Comparison of ENCODE assay signal across 8 cellular contexts in the genomic region with DNA sequence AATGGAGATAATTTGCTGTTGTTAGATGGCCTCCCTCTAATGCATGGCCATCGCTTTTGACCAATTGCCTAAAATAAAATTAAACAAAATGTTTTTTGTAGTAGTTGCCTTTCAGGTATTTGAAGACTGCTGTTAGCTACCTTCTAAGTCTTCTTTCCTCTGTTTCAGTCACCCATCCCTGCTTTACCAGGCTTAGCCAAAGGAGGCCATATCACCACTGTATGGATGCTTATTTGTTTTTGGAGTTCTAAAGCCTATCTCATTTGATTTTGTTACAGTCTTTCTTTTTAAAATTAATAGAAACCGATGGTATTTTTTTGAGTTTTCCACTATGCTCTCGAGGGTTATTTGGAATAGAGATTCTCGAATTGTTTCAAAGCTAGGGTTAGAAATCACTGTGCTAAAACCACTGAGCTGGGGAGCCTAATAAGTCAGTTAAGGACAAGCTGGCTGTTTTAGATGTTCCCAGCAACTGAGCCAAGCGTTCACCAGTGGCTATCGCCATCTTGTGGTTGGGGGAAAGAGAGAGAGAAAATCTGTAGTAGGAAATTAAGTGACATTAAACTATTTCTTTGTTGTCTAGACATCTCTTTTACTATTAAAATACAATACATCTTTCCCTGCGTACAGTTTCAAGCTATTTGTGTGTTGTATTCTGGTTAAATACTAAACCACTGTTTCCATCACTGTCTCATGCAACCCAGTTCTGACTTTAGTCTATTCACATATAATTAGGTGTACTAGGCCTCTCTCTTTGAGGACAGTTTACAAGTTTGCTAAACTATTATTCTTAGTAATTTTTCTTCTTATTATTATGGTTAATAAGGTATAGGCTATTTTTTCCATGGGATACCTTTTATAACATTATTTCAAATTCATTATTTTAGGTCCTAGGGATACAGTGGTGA. TPM values are rescaled to one million over a fixed set of nuclear protein-coding genes. Genes with fewer than 3 reads are reported as not detected.
DNase-seq lines count a peak whose midpoint lies in the region; ATAC-seq and TF ChIP-seq lines count a peak whose summit lies in the region.

No MANE protein-coding gene starts in this region.

- H4K20me1 ChIP-seq in neural cell (ENCODE audit: insufficient read depth): no peaks in the 10 kb centered on the region

- H3K27me3 ChIP-seq in esophagus muscularis mucosa (peaks cover 0 to 3% (median 0%) of the 10 kb centered on the region in 4 donors), neural cell (ENCODE audit: insufficient read depth, low read depth, low read length) (no peaks in the 10 kb centered on the region)

- H3K4me3 ChIP-seq in esophagus muscularis mucosa (no peak overlapping the region), neural cell (ENCODE audit: low read length) (no peak overlapping the region)

- TF ChIP-seq CTCF in esophagus muscularis mucosa (IDR thresholded peaks at IDR 0.05): peak in 2 of 3 experiments; percentile 33 to 47
- peak; percentile 82 for TF ChIP-seq CTCF in neural cell (IDR thresholded peaks at IDR 0.05; ENCODE audit: poor library complexity, severe bottlenecking)

- H3K9me3 ChIP-seq in esophagus muscularis mucosa (no peaks in the 10 kb centered on the region), neural cell (ENCODE audit: low read length) (no peaks in the 10 kb centered on the region)

- H3K79me2 ChIP-seq in neural cell (replicated peaks; ENCODE audit: insufficient read depth, low read length): no peaks in the 10 kb centered on the region

- H3K27ac Mint-ChIP-seq in stimulated activated effector memory CD8-positive, alpha-beta T cell treated with anti-CD3 and anti-CD28 coated beads, Interleukin-12 subunit alpha, Interleukin-12 subunit beta, amount 100 ng/mL, for 72 hours: no peak overlapping the region

- H3K36me3 Mint-ChIP-seq in stimulated activated effector memory CD8-positive, alpha-beta T cell treated with anti-CD3 and anti-CD28 coated beads, Interleukin-12 subunit alpha, Interleukin-12 subunit beta, amount 100 ng/mL, for 72 hours: no peaks in the 10 kb centered on the region

- H3K36me3 ChIP-seq in esophagus muscularis mucosa (no peaks in the 10 kb centered on the region), neural cell (ENCODE audit: insufficient read depth, low read length) (no peaks in the 10 kb centered on the region)

- ATAC-seq in HG03342 (IDR thresholded peaks at IDR 0.05; ENCODE audit: unreplicated experiment): peak; percentile 58
- no peak for ATAC-seq in stimulated activated effector memory CD8-positive, alpha-beta T cell treated with anti-CD3 and anti-CD28 coated beads, Interleukin-12 subunit alpha, Interleukin-12 subunit beta, amount 100 ng/mL, for 72 hours

- H3K4me1 ChIP-seq in esophagus muscularis mucosa: no peaks in the 10 kb centered on the region

- H3K27ac ChIP-seq in esophagus muscularis mucosa (replicated peaks in 1 of 4): no peak overlapping the region
- H3K27ac ChIP-seq in neural cell (ENCODE audit: low read length): no peak overlapping the region

- H3K4me3 Mint-ChIP-seq in stimulated activated effector memory CD8-positive, alpha-beta T cell treated with anti-CD3 and anti-CD28 coated beads, Interleukin-12 subunit alpha, Interleukin-12 subunit beta, amount 100 ng/mL, for 72 hours: no peak overlapping the region

- TF ChIP-seq RAD21 in neural cell (conservative IDR thresholded peaks at IDR 0.05): peak; percentile 84

- H2AFZ ChIP-seq in neural cell (ENCODE audit: low read depth, low read length): no peak overlapping the region

- peak; percentile 1 for DNase-seq in SKM-1 treated with dmso at 0.1 percent for 144 hours (lab: John Stamatoyannopoulos, UW; ENCODE audit: unreplicated experiment)
- DNase-seq in SKM-1 (lab: John Stamatoyannopoulos, UW; ENCODE audit: unreplicated experiment): no peak
- DNase-seq in RPMI8226: peak; percentile 42
- no peak for DNase-seq in esophagus muscularis mucosa (ENCODE audit: extremely low spot score)
- no peak for DNase-seq in stimulated activated effector memory CD8-positive, alpha-beta T cell treated with anti-CD3 and anti-CD28 coated beads, Interleukin-12 subunit alpha, Interleukin-12 subunit beta, amount 100 ng/mL, for 72 hours (ENCODE audit: low spot score in 2 of 2)
- DNase-seq in effector CD4-positive, alpha-beta T cell: no peak

- no peak overlapping the region for H3K9ac ChIP-seq in neural cell (ENCODE audit: low read length)

- no peaks in the 10 kb centered on the region for H3K4me1 Mint-ChIP-seq in stimulated activated effector memory CD8-positive, alpha-beta T cell treated with anti-CD3 and anti-CD28 coated beads, Interleukin-12 subunit alpha, Interleukin-12 subunit beta, amount 100 ng/mL, for 72 hours

- H3K9me3 Mint-ChIP-seq in stimulated activated effector memory CD8-positive, alpha-beta T cell treated with anti-CD3 and anti-CD28 coated beads, Interleukin-12 subunit alpha, Interleukin-12 subunit beta, amount 100 ng/mL, for 72 hours: no peaks in the 10 kb centered on the region

- WGBS in esophagus muscularis mucosa: 34% methylated on average over 7 of the region's 7 CpGs

- H3F3A ChIP-seq in neural cell (ENCODE audit: insufficient read depth, low read length, poor library complexity, severe bottlenecking): no peaks in the 10 kb centered on the region

- H3K4me2 ChIP-seq in neural cell (ENCODE audit: low read length): no peak overlapping the region

- TF ChIP-seq POLR2A in esophagus muscularis mucosa (IDR thresholded peaks at IDR 0.05; ENCODE audit: low read depth): no peak

- intact Hi-C loops in esophagus muscularis mucosa (cut with DNase I): loop anchor here (5.0 kb wide), 1 partner anchor 115 kb away; no protein-coding TSS in a partner anchor

- TF ChIP-seq EP300 in esophagus muscularis mucosa (IDR thresholded peaks at IDR 0.05) (no peak), neural cell (conservative IDR thresholded peaks at IDR 0.05; ENCODE audit: poor library complexity, severe bottlenecking) (no peak)

- H3K9me2 ChIP-seq in neural cell (ENCODE audit: insufficient read depth, low read length): no peaks in the 10 kb centered on the region

TF ChIP-seq in neural cell, 6 proteins besides CTCF, POLR2A, EP300 and RAD21:
- no peak for TF ChIP-seq POLR2AphosphoS5 (IDR thresholded peaks at IDR 0.05)
- peak; percentile 84 for TF ChIP-seq SMC3 (conservative IDR thresholded peaks at IDR 0.05; ENCODE audit: poor library complexity)

RNA-seq across cellular contexts. Expression of a gene that starts 52.2 kb away (rescaled TPM):
- under 1 TPM; under 0.01 to 0.50 (median 0.13) TPM for total RNA-seq in esophagus muscularis mucosa
- 1.7 and 2.1 TPM in 2 replicates for polyA plus RNA-seq in neural cell
- polyA minus RNA-seq in neural cell: 7.5 and 8.3 TPM in 2 replicates

Comparison
In these comparisons a context has a peak if more than half of its experiments do, and no peak if none do; other contexts are left out.
1. DNase-seq: peak in SKM-1 treated with dmso at 0.1 percent for 144 hours (single experiment) and RPMI8226 (single experiment); none in SKM-1 (single experiment), esophagus muscularis mucosa (single experiment), stimulated activated effector memory CD8-positive, alpha-beta T cell treated with anti-CD3 and anti-CD28 coated beads, Interleukin-12 subunit alpha, Interleukin-12 subunit beta, amount 100 ng/mL, for 72 hours (0 of 2) and effector CD4-positive, alpha-beta T cell (single experiment).